In genomic region chr15:61834076-61834697, GRCh38 we compare ENCODE assay signal across 8 cellular contexts.
DNase-seq lines count a peak whose midpoint lies in the region; ATAC-seq, FAIRE-seq and TF ChIP-seq lines count a peak whose summit lies in the region.

No MANE protein-coding gene starts in this region.

- in situ Hi-C loops in K562 (cut with MboI) = loop anchor here (10.0 kb wide), 2 partner anchors 669 to 1249 kb away; no protein-coding TSS in a partner anchor

- ATAC-seq in K562 = peak; percentile 90
- no peak for ATAC-seq in GM19328 (IDR thresholded peaks at IDR 0.05; ENCODE audit: unreplicated experiment)

- no peak overlapping the region for H3K4me3 ChIP-seq in H7 (ENCODE audit: insufficient read depth, low read depth, low read length)
- H3K4me3 ChIP-seq in K562 = no peak overlapping the region

- H3K4me2 ChIP-seq in K562 (ENCODE audit: insufficient read depth, low read length) = no peak overlapping the region

- no TSS peak for BruUV-seq in K562 (replicated peaks; lab: Mats Ljungman, UMichigan)

- CTCF ChIA-PET in K562 (lab: Yijun Ruan, JAX; ENCODE audit: low intra/inter-chr PET ratio) = interaction anchor here (0.7 to 0.8 kb wide), 2 partner anchors 639 to 1248 kb away, joined by 3 read pairs; no protein-coding TSS in a partner anchor

- peak; percentile 93 for FAIRE-seq in K562 (lab: Jason Lieb, UNC)

- no peaks in the 10 kb centered on the region for H3K36me3 ChIP-seq in H7 (replicated peaks; ENCODE audit: control insufficient read depth, insufficient read depth, low read length)
- no peaks in the 10 kb centered on the region for H3K36me3 ChIP-seq in K562 (ENCODE audit: control insufficient read depth, insufficient read depth, low read length)

- no peak for TF ChIP-seq POLR2A in K562 (conservative IDR thresholded peaks at IDR 0.05)

- no peaks in the 10 kb centered on the region for H3K4me1 ChIP-seq in K562 (replicated peaks in 1 of 2; ENCODE audit: control insufficient read depth in 2 of 2, insufficient read depth in 2 of 2, low read length in 2 of 2)

- H2AFZ ChIP-seq in K562 (ENCODE audit: low read depth, low read length) = no peak overlapping the region

- no peak for TF ChIP-seq EP300 in K562 (IDR thresholded peaks at IDR 0.05; ENCODE audit: low read length)

- H3K9me3 ChIP-seq in K562 (replicated peaks; ENCODE audit: control insufficient read depth, insufficient read depth, low read depth, low read length) = no peaks in the 10 kb centered on the region

- H3K9me1 ChIP-seq in K562 (ENCODE audit: control insufficient read depth, insufficient read depth, low read length) = no peaks in the 10 kb centered on the region

- peak; percentile 53 for DNase-seq in COLO829 (ENCODE audit: low spot score)
- peak; percentile 79 for DNase-seq in H7
- peak; percentile 47 for DNase-seq in NCI-H2107 (lab: John Stamatoyannopoulos, UW)
- DNase-seq in UCSD-AML1 (lab: John Stamatoyannopoulos, UW; ENCODE audit: unreplicated experiment) = peak; percentile 70
- DNase-seq in K562 (ENCODE audit: extremely low read depth in 1 of 4, low spot score in 3 of 4) = peak; percentile 62 to 81 (median 66)
- DNase-seq in iPS-NIHi11 (ENCODE audit: low spot score) = peak; percentile 78
- DNase-seq in stimulated activated CD4-positive, alpha-beta T cell treated with anti-CD3 and anti-CD28 coated beads, Interleukin-12 subunit alpha, Interleukin-12 subunit beta, amount 100 ng/mL, for 24 hours (ENCODE audit: low read depth in 2 of 2) = peak; percentile 39 to 72

- TF ChIP-seq CTCF in K562 (IDR thresholded peaks at IDR 0.05 in 2 of 3, conservative IDR thresholded peaks at IDR 0.05 in 1 of 3; ENCODE audit: insufficient read depth in 2 of 3, low read depth in 1 of 3, low read length in 3 of 3) = peak; percentile 82 to 89 (median 86)

- peak; percentile 57 to 83 for TF ChIP-seq RAD21 in K562 (CRISPR knock-in tag; conservative IDR thresholded peaks at IDR 0.05 in 1 of 2, IDR thresholded peaks at IDR 0.05 in 1 of 2)

- H3K27ac ChIP-seq in K562 (ENCODE audit: extremely low read depth, low read depth, low read length) = no peak overlapping the region

- WGBS in K562 (ENCODE audit: insufficient coverage, low coverage, missing lambda C conversion rate) = under 1% methylated on average over 16 of the region's 16 CpGs

- H3K9ac ChIP-seq in K562 (ENCODE audit: insufficient read depth in 1 of 2, low read depth in 2 of 2, low read length in 2 of 2) = no peak overlapping the region

- POLR2A ChIA-PET in K562 (lab: Yijun Ruan, JAX) = interaction anchor here (0.7 kb wide), 1 partner anchor 670 kb away, joined by 4 read pairs; no protein-coding TSS in a partner anchor

- intact Hi-C loops in K562 (cut with micrococcal nuclease) = loop anchor here (1.0 to 10.0 kb wide), 5 partner anchors 129 to 1249 kb away; no protein-coding TSS in a partner anchor

- H3K27me3 ChIP-seq in H7 (ENCODE audit: control insufficient read depth, insufficient read depth, low read length) = no peaks in the 10 kb centered on the region
- peaks cover 19 to 54% of the 10 kb centered on the region in 2 experiments for H3K27me3 ChIP-seq in K562 (ENCODE audit: control insufficient read depth in 2 of 2, insufficient read depth in 2 of 2, low read length in 2 of 2)

- H4K20me1 ChIP-seq in K562 (replicated peaks; ENCODE audit: control insufficient read depth, insufficient read depth, low read length) = peaks cover 3% of the 10 kb centered on the region; the same call in 1 of the 2 replicates

- H3K79me2 ChIP-seq in K562 (ENCODE audit: control insufficient read depth, insufficient read depth, low read length) = no peaks in the 10 kb centered on the region

TF ChIP-seq in K562, 482 proteins besides CTCF, POLR2A, EP300 and RAD21:
- TF ChIP-seq, protein P1, sequence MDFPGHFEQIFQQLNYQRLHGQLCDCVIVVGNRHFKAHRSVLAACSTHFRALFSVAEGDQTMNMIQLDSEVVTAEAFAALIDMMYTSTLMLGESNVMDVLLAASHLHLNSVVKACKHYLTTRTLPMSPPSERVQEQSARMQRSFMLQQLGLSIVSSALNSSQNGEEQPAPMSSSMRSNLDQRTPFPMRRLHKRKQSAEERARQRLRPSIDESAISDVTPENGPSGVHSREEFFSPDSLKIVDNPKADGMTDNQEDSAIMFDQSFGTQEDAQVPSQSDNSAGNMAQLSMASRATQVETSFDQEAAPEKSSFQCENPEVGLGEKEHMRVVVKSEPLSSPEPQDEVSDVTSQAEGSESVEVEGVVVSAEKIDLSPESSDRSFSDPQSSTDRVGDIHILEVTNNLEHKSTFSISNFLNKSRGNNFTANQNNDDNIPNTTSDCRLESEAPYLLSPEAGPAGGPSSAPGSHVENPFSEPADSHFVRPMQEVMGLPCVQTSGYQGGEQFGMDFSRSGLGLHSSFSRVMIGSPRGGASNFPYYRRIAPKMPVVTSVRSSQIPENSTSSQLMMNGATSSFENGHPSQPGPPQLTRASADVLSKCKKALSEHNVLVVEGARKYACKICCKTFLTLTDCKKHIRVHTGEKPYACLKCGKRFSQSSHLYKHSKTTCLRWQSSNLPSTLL (IDR thresholded peaks at IDR 0.05) = no peak
- TF ChIP-seq CREM (IDR thresholded peaks at IDR 0.05; ENCODE audit: low read depth) (0 out of 2 replicates have a peak, but pooled peaks have one; percentile 13), DEAF1 (CRISPR knock-in tag; IDR thresholded peaks at IDR 0.05) (peak; percentile 47; the same call in 1 of the 2 replicates), SMC3 (conservative IDR thresholded peaks at IDR 0.05; ENCODE audit: insufficient read depth, low read depth, low read length) (peak; percentile 83)
